33 cellular contexts compared by ENCODE assay signal in the genomic region with DNA sequence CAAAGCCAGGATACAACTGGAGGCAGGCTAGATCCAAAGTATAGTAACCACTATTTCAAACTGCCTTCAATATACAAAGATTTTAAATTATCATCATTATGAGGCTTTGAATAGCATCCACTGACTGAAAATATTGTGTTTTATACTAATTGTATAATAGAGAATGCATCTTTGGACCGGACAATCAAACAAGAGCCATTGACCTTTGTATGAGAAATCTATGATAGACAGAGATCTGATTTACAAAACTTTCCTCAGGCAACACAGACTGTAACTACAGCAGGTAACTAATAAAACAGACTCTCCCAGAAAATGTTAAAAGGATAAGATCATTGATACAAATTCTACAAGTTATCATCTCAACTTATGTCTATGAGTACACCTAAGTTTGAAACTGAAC.
"Had no signal": no experiment of that assay in that cellular context is flagged by ENCODE, and none has a peak within 500 bp of the region (broad histone marks: within the 10 kb centered on the region; RNA-seq: fewer than 3 reads in every experiment).

No MANE protein-coding gene starts in this region.

- H3K27ac ChIP-seq: adrenal gland, body of pancreas, brain microvascular endothelial cell, breast epithelium, VCaP had no signal

- H3K36me3 Mint-ChIP-seq: activated CD4-positive, alpha-beta memory T cell treated with anti-CD3 and anti-CD28 coated beads for 36 hours had no signal

- H3K27ac Mint-ChIP-seq: activated B cell treated with CpG ODN at 0.5 μM for 24 hours; activated CD4-positive, alpha-beta memory T cell treated with anti-CD3 and anti-CD28 coated beads for 36 hours; activated CD4-positive, alpha-beta T cell treated with anti-CD3 and anti-CD28 coated beads, Interleukin-2, amount 10 ng/mL, durations not matched to agents 24 days and 14 days; activated CD8-positive, alpha-beta T cell treated with anti-CD3 and anti-CD28 coated beads for 36 hours; activated naive CD4-positive, alpha-beta T cell treated with anti-CD3 and anti-CD28 coated beads for 36 hours; activated naive CD4-positive, alpha-beta T cell treated with anti-CD3 and anti-CD28 coated beads, Interleukin-2, amount 50 U/mL, for 72 hours; activated naive CD8-positive, alpha-beta T cell treated with anti-CD3 and anti-CD28 coated beads for 36 hours; activated T-cell treated with anti-CD3 and anti-CD28 coated beads, Interleukin-2, amount 50 U/mL, for 24 hours; activated T-helper 1 cell treated with anti-CD3 and anti-CD28 coated beads, Interleukin-12 subunit alpha, Interleukin-12 subunit beta, Interleukin-2, Interleukin-4 antibody, amounts not matched to agents 30 ng/mL and 10 ng/mL and 1 ng/mL, durations not matched to agents 14 hours and 24 hours and 36 hours; activated T-helper 17 cell treated with anti-CD3 and anti-CD28 coated beads, Interleukin-2, amount 50 U/mL, for 72 hours; T-helper 1 cell treated with Interleukin-12 subunit alpha and Interleukin-12 subunit beta and Interleukin-4 antibody, amounts not matched to agents 30 μg/mL and 1 μg/mL, for 36 hours; T-helper 2 cell treated with Interferon-gamma antibody and Interleukin-4, amounts not matched to agents 5 μg/mL and 100 μg/mL, for 36 hours had no signal

- H3K4me3 Mint-ChIP-seq: activated B cell treated with CpG ODN at 0.5 μM for 24 hours; activated CD4-positive, alpha-beta memory T cell treated with anti-CD3 and anti-CD28 coated beads for 36 hours; activated CD4-positive, alpha-beta T cell treated with anti-CD3 and anti-CD28 coated beads, Interleukin-2, amount 10 ng/mL, durations not matched to agents 24 days and 14 days; activated CD8-positive, alpha-beta T cell treated with anti-CD3 and anti-CD28 coated beads for 36 hours; activated naive CD4-positive, alpha-beta T cell treated with anti-CD3 and anti-CD28 coated beads for 36 hours; activated naive CD8-positive, alpha-beta T cell treated with anti-CD3 and anti-CD28 coated beads for 36 hours; activated T-cell treated with anti-CD3 and anti-CD28 coated beads, Interleukin-2, amount 50 U/mL, for 24 hours; activated T-helper 1 cell treated with anti-CD3 and anti-CD28 coated beads, Interleukin-12 subunit alpha, Interleukin-12 subunit beta, Interleukin-2, Interleukin-4 antibody, amounts not matched to agents 30 ng/mL and 10 ng/mL and 1 ng/mL, durations not matched to agents 14 hours and 24 hours and 36 hours; activated T-helper 17 cell treated with anti-CD3 and anti-CD28 coated beads, Interleukin-2, amount 50 U/mL, for 72 hours; T-helper 1 cell treated with Interleukin-12 subunit alpha and Interleukin-12 subunit beta and Interleukin-4 antibody, amounts not matched to agents 30 μg/mL and 1 μg/mL, for 36 hours; T-helper 2 cell treated with Interferon-gamma antibody and Interleukin-4, amounts not matched to agents 5 μg/mL and 100 μg/mL, for 36 hours had no signal

- H3K4me1 Mint-ChIP-seq: activated B cell treated with CpG ODN at 0.5 μM for 24 hours; activated CD4-positive, alpha-beta T cell treated with anti-CD3 and anti-CD28 coated beads, Interleukin-2, amount 10 ng/mL, durations not matched to agents 24 days and 14 days; activated naive CD8-positive, alpha-beta T cell treated with anti-CD3 and anti-CD28 coated beads for 36 hours had no signal

- H3K9me3 ChIP-seq: adrenal gland, body of pancreas, breast epithelium had no signal

- DNase-seq: activated B cell treated with CpG ODN at 0.5 μM for 24 hours; activated CD4-positive, alpha-beta memory T cell treated with anti-CD3 and anti-CD28 coated beads for 36 hours; activated CD4-positive, alpha-beta T cell treated with anti-CD3 and anti-CD28 coated beads for 4 hours; activated CD4-positive, alpha-beta T cell treated with anti-CD3 and anti-CD28 coated beads, Interleukin-2, amount 10 ng/mL, durations not matched to agents 24 days and 14 days; activated CD4-positive, alpha-beta T cell treated with anti-CD3 and anti-CD28 coated beads, Interleukin-2, amount 50 U/mL, for 1 hour; activated CD4-positive, alpha-beta T cell treated with anti-CD3 and anti-CD28 coated beads, Interleukin-2, amount 50 U/mL, for 4 hours; activated CD4-positive, CD25-positive, alpha-beta regulatory T cell treated with anti-CD3 and anti-CD28 coated beads, Interleukin-2, amount 50 U/mL, for 72 hours; activated CD8-positive, alpha-beta memory T cell treated with anti-CD3 and anti-CD28 coated beads, Interleukin-2, amount 50 U/mL, for 4 hours; activated CD8-positive, alpha-beta T cell treated with anti-CD3 and anti-CD28 coated beads for 36 hours; activated effector memory CD4-positive, alpha-beta T cell treated with anti-CD3 and anti-CD28 coated beads, Interleukin-2, amount 50 U/mL, for 16 hours; activated gamma-delta T cell treated with Interleukin-2 at 50 U/mL for 16 hours; activated naive CD4-positive, alpha-beta T cell; activated naive CD4-positive, alpha-beta T cell treated with anti-CD3 and anti-CD28 coated beads for 36 hours; activated naive CD4-positive, alpha-beta T cell treated with anti-CD3 and anti-CD28 coated beads, Interleukin-2, amount 50 U/mL, for 16 hours; activated naive CD8-positive, alpha-beta T cell treated with anti-CD3 and anti-CD28 coated beads for 36 hours; activated T-cell treated with anti-CD3 and anti-CD28 coated beads, Interleukin-2, amount 50 U/mL, for 24 hours; activated T-cell treated with anti-CD3 and anti-CD28 coated beads, Interleukin-2, amount 50 U/mL, for 48 hours; adrenal gland; amniotic stem cell; aorta; body of pancreas; brain microvascular endothelial cell; central memory CD4-positive, alpha-beta T cell; T-helper 1 cell; T-helper 9 cell had no signal

- H3K27me3 Mint-ChIP-seq: activated B cell treated with CpG ODN at 0.5 μM for 24 hours; activated CD4-positive, alpha-beta memory T cell treated with anti-CD3 and anti-CD28 coated beads for 36 hours; activated CD4-positive, alpha-beta T cell treated with anti-CD3 and anti-CD28 coated beads, Interleukin-2, amount 10 ng/mL, durations not matched to agents 24 days and 14 days; activated CD8-positive, alpha-beta T cell treated with anti-CD3 and anti-CD28 coated beads for 36 hours; activated naive CD8-positive, alpha-beta T cell treated with anti-CD3 and anti-CD28 coated beads for 36 hours; activated T-cell treated with anti-CD3 and anti-CD28 coated beads, Interleukin-2, amount 50 U/mL, for 24 hours; activated T-helper 17 cell treated with anti-CD3 and anti-CD28 coated beads, Interleukin-2, amount 50 U/mL, for 72 hours had no signal

- H3K36me3 ChIP-seq: adrenal gland, brain microvascular endothelial cell, breast epithelium had no signal

- H3K27me3 ChIP-seq: adrenal gland, body of pancreas, brain microvascular endothelial cell, breast epithelium had no signal

- FAIRE-seq: astrocyte had no signal

- ATAC-seq: activated CD8-positive, alpha-beta T cell treated with anti-CD3 and anti-CD28 coated beads for 36 hours; activated naive CD4-positive, alpha-beta T cell treated with anti-CD3 and anti-CD28 coated beads, Interleukin-2, amount 50 U/mL, for 72 hours; activated T-helper 17 cell treated with anti-CD3 and anti-CD28 coated beads, Interleukin-2, amount 50 U/mL, for 72 hours; body of pancreas had no signal

- H3K4me1 ChIP-seq: adrenal gland, breast epithelium had no signal

- H3K4me3 ChIP-seq: adrenal gland, body of pancreas, breast epithelium had no signal

- H3K9me3 Mint-ChIP-seq: activated B cell treated with CpG ODN at 0.5 μM for 24 hours; activated CD4-positive, alpha-beta T cell treated with anti-CD3 and anti-CD28 coated beads, Interleukin-2, amount 10 ng/mL, durations not matched to agents 24 days and 14 days; activated T-cell treated with anti-CD3 and anti-CD28 coated beads, Interleukin-2, amount 50 U/mL, for 24 hours; activated T-helper 1 cell treated with anti-CD3 and anti-CD28 coated beads, Interleukin-12 subunit alpha, Interleukin-12 subunit beta, Interleukin-2, Interleukin-4 antibody, amounts not matched to agents 30 ng/mL and 10 ng/mL and 1 ng/mL, durations not matched to agents 14 hours and 24 hours and 36 hours had no signal
